2 cellular contexts compared by ENCODE assay signal in genomic region chr6:107032051-107032450, GRCh38.
TF ChIP-seq lines count a peak whose summit lies in the region.

No MANE protein-coding gene starts in this region.

TF ChIP-seq in IMR-90, 13 proteins besides CTCF, POLR2A, EP300 and RAD21:
- TF ChIP-seq MAFK (IDR thresholded peaks at IDR 0.05; ENCODE audit: low read depth, low read length), result no peak
- no peak for TF ChIP-seq MAZ (IDR thresholded peaks at IDR 0.05; ENCODE audit: borderline replicate concordance, low read depth, low read length)
- no peak for TF ChIP-seq BHLHE40 (IDR thresholded peaks at IDR 0.05; ENCODE audit: low read depth, low read length)
- TF ChIP-seq CEBPB (IDR thresholded peaks at IDR 0.05; ENCODE audit: low read depth, low read length), result no peak
- no peak for TF ChIP-seq FOS (IDR thresholded peaks at IDR 0.05; ENCODE audit: low read depth, low read length)
- no peak for TF ChIP-seq NFE2L2 (IDR thresholded peaks at IDR 0.05; ENCODE audit: low read depth, low read length)
- TF ChIP-seq, protein P1, sequence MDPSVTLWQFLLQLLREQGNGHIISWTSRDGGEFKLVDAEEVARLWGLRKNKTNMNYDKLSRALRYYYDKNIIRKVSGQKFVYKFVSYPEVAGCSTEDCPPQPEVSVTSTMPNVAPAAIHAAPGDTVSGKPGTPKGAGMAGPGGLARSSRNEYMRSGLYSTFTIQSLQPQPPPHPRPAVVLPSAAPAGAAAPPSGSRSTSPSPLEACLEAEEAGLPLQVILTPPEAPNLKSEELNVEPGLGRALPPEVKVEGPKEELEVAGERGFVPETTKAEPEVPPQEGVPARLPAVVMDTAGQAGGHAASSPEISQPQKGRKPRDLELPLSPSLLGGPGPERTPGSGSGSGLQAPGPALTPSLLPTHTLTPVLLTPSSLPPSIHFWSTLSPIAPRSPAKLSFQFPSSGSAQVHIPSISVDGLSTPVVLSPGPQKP (IDR thresholded peaks at IDR 0.05; ENCODE audit: borderline replicate concordance, low read depth, low read length), result no peak
- TF ChIP-seq, protein P2, sequence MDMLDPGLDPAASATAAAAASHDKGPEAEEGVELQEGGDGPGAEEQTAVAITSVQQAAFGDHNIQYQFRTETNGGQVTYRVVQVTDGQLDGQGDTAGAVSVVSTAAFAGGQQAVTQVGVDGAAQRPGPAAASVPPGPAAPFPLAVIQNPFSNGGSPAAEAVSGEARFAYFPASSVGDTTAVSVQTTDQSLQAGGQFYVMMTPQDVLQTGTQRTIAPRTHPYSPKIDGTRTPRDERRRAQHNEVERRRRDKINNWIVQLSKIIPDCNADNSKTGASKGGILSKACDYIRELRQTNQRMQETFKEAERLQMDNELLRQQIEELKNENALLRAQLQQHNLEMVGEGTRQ (IDR thresholded peaks at IDR 0.05; ENCODE audit: low read depth, low read length), result no peak
- no peak for TF ChIP-seq SMC3 (IDR thresholded peaks at IDR 0.05; ENCODE audit: low read depth, low read length)
- no peak for TF ChIP-seq CHD1 (IDR thresholded peaks at IDR 0.05; ENCODE audit: low read depth, low read length)
- no peak for TF ChIP-seq MXI1 (IDR thresholded peaks at IDR 0.05; ENCODE audit: borderline replicate concordance, low read depth, low read length)
- TF ChIP-seq RFX5 (IDR thresholded peaks at IDR 0.05; ENCODE audit: low read depth, low read length), result no peak
- TF ChIP-seq RCOR1 (IDR thresholded peaks at IDR 0.05; ENCODE audit: insufficient replicate concordance, low read length), result no peak

TF ChIP-seq in endothelial cell of umbilical vein, 7 proteins besides CTCF, POLR2A, EP300 and RAD21:
- TF ChIP-seq MAX (IDR thresholded peaks at IDR 0.05; ENCODE audit: insufficient read depth, insufficient read length) (no peak), POLR2AphosphoS5 (IDR thresholded peaks at IDR 0.05; ENCODE audit: insufficient read depth, low read depth, low read length) (no peak), GATA2 (IDR thresholded peaks at IDR 0.05; ENCODE audit: insufficient read depth, insufficient read length, low read depth, low read length) (no peak), FOS (IDR thresholded peaks at IDR 0.05; ENCODE audit: borderline replicate concordance, insufficient read depth, low read length) (no peak), MYC (IDR thresholded peaks at IDR 0.05; ENCODE audit: low read depth, low read length) (no peak), EZH2 (IDR thresholded peaks at IDR 0.05; ENCODE audit: borderline replicate concordance, low read depth, low read length, severe bottlenecking) (no peak), JUN (IDR thresholded peaks at IDR 0.05; ENCODE audit: borderline replicate concordance, insufficient read depth, insufficient read length, low read depth) (no peak)
